Comparison of ENCODE assay signal across 1 cellular context in the genomic region with DNA sequence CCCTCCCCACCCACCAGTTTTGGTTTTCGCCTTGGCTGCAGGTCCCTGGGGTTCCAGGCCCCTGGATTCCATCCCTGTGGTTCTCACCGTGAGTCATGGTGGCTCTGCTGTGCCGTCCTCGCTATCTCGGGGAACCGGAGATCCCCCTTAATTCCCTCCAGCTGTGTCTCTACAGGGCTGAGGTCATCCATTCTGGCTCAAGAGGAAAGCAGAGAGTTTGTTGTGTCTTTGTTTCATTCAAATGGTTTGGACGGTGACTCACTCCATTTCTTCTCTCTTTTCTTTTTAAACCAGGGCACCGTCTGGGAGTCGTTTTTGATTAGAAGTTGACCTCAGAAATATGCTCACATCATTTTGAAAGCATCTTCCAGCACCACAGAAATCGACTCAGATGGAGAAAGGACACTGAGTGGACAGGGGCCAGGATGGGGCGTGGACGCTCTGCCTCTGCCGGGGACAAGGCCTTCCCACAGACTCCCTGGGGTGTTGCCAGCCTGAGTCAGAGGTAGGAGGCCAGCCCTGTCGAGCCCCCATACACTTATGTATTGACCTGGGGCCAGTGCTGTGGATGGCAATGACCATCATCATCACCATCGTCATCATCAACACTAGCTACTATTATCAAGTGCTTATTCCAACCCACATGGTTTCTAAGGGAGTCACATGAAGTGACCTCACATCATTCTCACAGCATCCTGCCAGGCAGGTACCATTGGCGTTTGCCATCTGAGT.
TF ChIP-seq lines count a peak whose summit lies in the region.

No MANE protein-coding gene starts in this region.

TF ChIP-seq in WTC11, 78 proteins besides CTCF, POLR2A, EP300 and RAD21 (continued from another document):
- TF ChIP-seq ZNF317 (CRISPR knock-in tag; IDR thresholded peaks at IDR 0.05; ENCODE audit: borderline replicate concordance, low read depth), result no peak
TF ChIP-seq in WTC11: peak in this region for 0.
